In the genomic region with DNA sequence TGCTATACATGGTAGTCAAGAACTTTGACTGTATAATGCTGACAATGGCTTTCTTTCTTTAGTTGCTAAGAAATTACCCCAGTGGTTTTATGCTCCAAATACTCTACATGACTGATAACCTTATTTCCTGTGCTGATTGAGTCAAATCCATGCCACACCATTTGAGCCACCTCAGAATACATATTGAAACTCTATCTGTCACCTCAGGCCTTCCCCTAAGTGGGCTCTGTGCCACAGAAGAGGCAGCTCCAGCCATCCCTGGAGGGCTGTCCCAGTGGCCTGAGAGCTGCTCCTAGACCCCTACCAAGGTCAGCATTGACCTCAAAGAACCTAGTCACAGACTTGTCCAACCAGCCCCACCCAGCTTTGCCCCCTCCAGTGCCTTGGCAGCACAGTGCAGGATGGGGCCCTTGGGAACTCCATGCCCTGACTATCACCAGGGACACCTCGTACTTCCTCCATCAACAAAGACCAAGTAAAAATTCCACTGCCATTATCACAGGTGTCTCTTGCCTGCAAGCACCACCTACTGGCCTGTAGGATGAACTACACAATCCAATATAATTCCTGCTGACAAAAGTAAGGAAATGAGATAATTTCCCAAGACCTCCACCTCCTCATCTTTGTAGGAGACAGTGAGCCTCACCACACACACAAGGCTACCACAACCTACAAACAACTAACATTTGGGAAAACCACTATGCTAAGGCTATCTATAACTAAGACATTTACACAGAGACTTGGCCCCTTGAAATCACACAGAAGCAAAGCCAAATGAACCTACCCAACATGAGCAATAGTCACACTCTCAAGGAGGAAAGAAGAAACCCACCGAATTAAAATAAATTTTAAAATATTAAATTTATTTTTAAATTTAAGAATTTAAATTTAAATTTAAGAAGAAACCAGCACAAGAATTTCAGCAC, we compare ENCODE assay signal across 9 cellular contexts.
A peak's percentile ranks its signal among the peaks of the same experiment; 100 is the strongest.
DNase-seq lines count a peak whose midpoint lies in the region; ATAC-seq and TF ChIP-seq lines count a peak whose summit lies in the region.
"Had no signal": no experiment of that assay in that cellular context is flagged by ENCODE, and none has a peak within 500 bp of the region (broad histone marks: within the 10 kb centered on the region; RNA-seq: fewer than 3 reads in every experiment).

No MANE protein-coding gene starts in this region.

- intact Hi-C loops in CD14-positive monocyte (cut with micrococcal nuclease) (no loop called here), sciatic nerve (cut with DNase I) (no loop called here)

- H3K4me1 ChIP-seq in Peyer's patch = no peaks in the 10 kb centered on the region

- H3K9me3 ChIP-seq in Peyer's patch = no peaks in the 10 kb centered on the region

- H3K4me1 Mint-ChIP-seq in CD14-positive monocyte = no peaks in the 10 kb centered on the region
- H3K4me1 Mint-ChIP-seq: memory B cell had no signal

- no peak for TF ChIP-seq POLR2A in Peyer's patch (IDR thresholded peaks at IDR 0.05)

- peak; percentile 76 for ATAC-seq in GM19025 (IDR thresholded peaks at IDR 0.05; ENCODE audit: low read depth, unreplicated experiment)
- ATAC-seq in HG03097 (IDR thresholded peaks at IDR 0.05; ENCODE audit: low FRiP score, unreplicated experiment) = peak; percentile 85
- ATAC-seq in sciatic nerve = no peak

- no peak for DNase-seq in CD14-positive monocyte (ENCODE audit: low spot score)
- no peak for DNase-seq in Peyer's patch
- peak; percentile 16 for DNase-seq in glomerular visceral epithelial cell (ENCODE audit: extremely low spot score)
- no peak for DNase-seq in KG1 (lab: John Stamatoyannopoulos, UW)
- no peak for DNase-seq in HuH-7.5 (ENCODE audit: low spot score)
- DNase-seq in sciatic nerve (ENCODE audit: low spot score) = no peak

- H3K27me3 Mint-ChIP-seq in CD14-positive monocyte (ENCODE audit: low read depth in 3 of 3) = peaks cover 0 to 2% (median 0%) of the 10 kb centered on the region in 3 donors
- H3K27me3 Mint-ChIP-seq: memory B cell had no signal

- no peak overlapping the region for H3K27ac ChIP-seq in Peyer's patch

- TF ChIP-seq CTCF in CD14-positive monocyte (IDR thresholded peaks at IDR 0.05) = peak; percentile 73
- peak in 4 of 6 experiments; percentile 33 to 62 (median 59) for TF ChIP-seq CTCF in Peyer's patch (IDR thresholded peaks at IDR 0.05)

- H3K4me3 Mint-ChIP-seq in CD14-positive monocyte = no peak overlapping the region
- H3K4me3 Mint-ChIP-seq: memory B cell had no signal

- no peak overlapping the region for H3K27ac Mint-ChIP-seq in CD14-positive monocyte
- H3K27ac Mint-ChIP-seq: memory B cell had no signal

- no peaks in the 10 kb centered on the region for H3K36me3 Mint-ChIP-seq in CD14-positive monocyte

- no peaks in the 10 kb centered on the region for H3K27me3 ChIP-seq in Peyer's patch

- H3K4me3 ChIP-seq in Peyer's patch = no peak overlapping the region

- no peaks in the 10 kb centered on the region for H3K36me3 ChIP-seq in Peyer's patch

- H3K9me3 Mint-ChIP-seq in CD14-positive monocyte = peaks cover 0 to 7% (median 4%) of the 10 kb centered on the region in 7 donors
